ENCODE assay signal across 20 cellular contexts in the genomic region with DNA sequence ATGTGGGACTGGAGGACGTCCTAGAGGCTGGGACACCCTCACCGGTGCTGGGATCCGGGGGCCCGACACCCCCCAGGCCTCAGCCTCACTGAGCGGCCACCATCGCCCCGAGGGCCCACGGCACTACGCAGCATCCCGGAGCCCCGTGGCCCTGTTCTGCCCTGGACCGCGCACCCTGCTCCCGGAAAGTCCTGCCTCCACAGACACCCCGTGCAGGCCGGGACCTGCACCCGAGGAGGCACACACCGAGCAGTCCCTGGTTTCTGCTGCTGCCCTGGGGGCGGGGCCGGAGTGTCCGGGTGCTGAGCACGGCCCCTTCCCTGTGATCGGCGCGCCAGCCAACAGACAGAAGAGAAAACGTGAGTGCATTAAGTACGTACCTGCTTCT. TPM values are rescaled to one million over a fixed set of nuclear protein-coding genes. Genes with fewer than 3 reads are reported as not detected.
"Had no signal": no experiment of that assay in that cellular context is flagged by ENCODE, and none has a peak within 500 bp of the region (broad histone marks: within the 10 kb centered on the region; RNA-seq: fewer than 3 reads in every experiment).

No MANE protein-coding gene starts in this region.

- ATAC-seq: activated CD8-positive, alpha-beta T cell treated with anti-CD3 and anti-CD28 coated beads for 36 hours; gastrocnemius medialis; psoas muscle; stimulated activated naive B cell treated with anti-CD40 and anti-IgM and Interleukin-4, amounts not matched to agents 10 μg/mL and 1 μg/mL and 100 μg/mL, for 72 hours had no signal

- H3K27me3 ChIP-seq: SJCRH30 had no signal

- H3K27ac ChIP-seq: gastrocnemius medialis, heart right ventricle, psoas muscle, SJCRH30, transverse colon had no signal

- DNase-seq: activated CD4-positive, alpha-beta T cell treated with anti-CD3 and anti-CD28 coated beads for 48 hours; activated CD8-positive, alpha-beta memory T cell treated with anti-CD3 and anti-CD28 coated beads, Interleukin-2, amount 50 U/mL, for 4 hours; activated CD8-positive, alpha-beta T cell treated with anti-CD3 and anti-CD28 coated beads for 36 hours; activated naive CD4-positive, alpha-beta T cell treated with Interleukin-2 at 50 U/mL for 16 hours; gastrocnemius medialis; heart right ventricle; SJCRH30; stimulated activated CD4-positive, alpha-beta T cell treated with anti-CD3 and anti-CD28 coated beads, Interleukin-2, amount 100 ng/mL, for 48 hours; stimulated activated naive B cell treated with anti-CD40 and anti-IgM and Interleukin-4, amounts not matched to agents 10 μg/mL and 1 μg/mL and 100 μg/mL, for 72 hours; substantia nigra; T-helper 2 cell; transverse colon had no signal

- H3K4me3 ChIP-seq: gastrocnemius medialis, heart right ventricle, psoas muscle, SJCRH30, transverse colon had no signal

- H3K9me3 ChIP-seq: gastrocnemius medialis, psoas muscle, SJCRH30, transverse colon had no signal

- H3K4me1 ChIP-seq: gastrocnemius medialis, psoas muscle had no signal

- FAIRE-seq: islet of Langerhans had no signal

- H3K9me3 Mint-ChIP-seq: activated CD8-positive, alpha-beta T cell treated with anti-CD3 and anti-CD28 coated beads for 36 hours; activated T-helper 1 cell treated with anti-CD3 and anti-CD28 coated beads, Interleukin-12 subunit alpha, Interleukin-12 subunit beta, Interleukin-2, Interleukin-4 antibody, amounts not matched to agents 30 ng/mL and 10 ng/mL and 1 ng/mL, durations not matched to agents 14 hours and 24 hours and 36 hours; endodermal cell had no signal

- H3K4me3 Mint-ChIP-seq: activated CD8-positive, alpha-beta T cell treated with anti-CD3 and anti-CD28 coated beads for 36 hours; activated T-helper 1 cell treated with anti-CD3 and anti-CD28 coated beads, Interleukin-12 subunit alpha, Interleukin-12 subunit beta, Interleukin-2, Interleukin-4 antibody, amounts not matched to agents 30 ng/mL and 10 ng/mL and 1 ng/mL, durations not matched to agents 14 hours and 24 hours and 36 hours; endodermal cell; mesothelial cell of epicardium; nephron progenitor cell; stimulated activated naive B cell treated with anti-CD40 and anti-IgM and Interleukin-4, amounts not matched to agents 10 μg/mL and 1 μg/mL and 100 μg/mL, for 72 hours had no signal

- H3K36me3 ChIP-seq: gastrocnemius medialis, heart right ventricle, SJCRH30, transverse colon had no signal

- H3K36me3 Mint-ChIP-seq: mesothelial cell of epicardium had no signal

- H3K27ac Mint-ChIP-seq: activated CD8-positive, alpha-beta T cell treated with anti-CD3 and anti-CD28 coated beads for 36 hours; activated T-helper 1 cell treated with anti-CD3 and anti-CD28 coated beads, Interleukin-12 subunit alpha, Interleukin-12 subunit beta, Interleukin-2, Interleukin-4 antibody, amounts not matched to agents 30 ng/mL and 10 ng/mL and 1 ng/mL, durations not matched to agents 14 hours and 24 hours and 36 hours; endodermal cell; mesothelial cell of epicardium; nephron progenitor cell; stimulated activated naive B cell treated with anti-CD40 and anti-IgM and Interleukin-4, amounts not matched to agents 10 μg/mL and 1 μg/mL and 100 μg/mL, for 72 hours had no signal

RNA-seq across cellular contexts. Expression of gene KNDC1, which starts 18.1 kb away (rescaled TPM):
- total RNA-seq: activated CD8-positive, alpha-beta T cell treated with anti-CD3 and anti-CD28 coated beads for 36 hours had no signal

RNA-seq across cellular contexts. Expression of gene ADGRA1, which starts 54.2 kb away (rescaled TPM):
- total RNA-seq: activated CD8-positive, alpha-beta T cell treated with anti-CD3 and anti-CD28 coated beads for 36 hours; activated T-helper 1 cell treated with anti-CD3 and anti-CD28 coated beads, Interleukin-12 subunit alpha, Interleukin-12 subunit beta, Interleukin-2, Interleukin-4 antibody, amounts not matched to agents 30 ng/mL and 10 ng/mL and 1 ng/mL, durations not matched to agents 14 hours and 24 hours and 36 hours; dermis microvascular lymphatic vessel endothelial cell; epithelial cell of proximal tubule; gastrocnemius medialis; mesothelial cell of epicardium had no signal
